Comparison of ENCODE assay signal across 2 cellular contexts in the genomic region with DNA sequence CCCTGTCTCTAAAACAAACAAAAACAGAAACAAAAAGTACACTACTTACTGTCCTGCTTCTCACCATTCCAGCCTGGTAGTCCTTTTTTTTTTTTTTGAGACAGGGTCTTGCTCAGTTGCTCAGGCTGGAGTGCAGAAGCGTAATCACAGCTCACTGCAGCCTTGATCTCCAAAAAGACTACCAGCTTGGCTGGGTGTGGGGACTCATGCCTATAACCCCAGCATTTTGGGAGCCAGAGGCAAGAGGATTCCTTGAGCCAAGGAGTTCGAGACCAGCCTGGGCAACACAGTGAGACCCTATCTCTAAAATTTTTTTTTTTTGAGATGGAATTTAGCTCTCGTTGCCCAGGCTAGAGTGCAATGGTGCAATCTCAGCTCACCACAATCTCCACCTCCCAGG.
TF ChIP-seq lines count a peak whose summit lies in the region.

No MANE protein-coding gene starts in this region.

TF ChIP-seq in WTC11, 78 proteins besides CTCF, POLR2A, EP300 and RAD21:
- TF ChIP-seq ZNF121 (CRISPR knock-in tag; IDR thresholded peaks at IDR 0.05) (peak; percentile 88), NFYB (CRISPR knock-in tag; conservative IDR thresholded peaks at IDR 0.05; ENCODE audit: low read depth) (no peak), ETV6 (CRISPR knock-in tag; IDR thresholded peaks at IDR 0.05) (no peak), MYBL2 (CRISPR knock-in tag; IDR thresholded peaks at IDR 0.05) (no peak), ZNF671 (CRISPR knock-in tag; IDR thresholded peaks at IDR 0.05) (no peak)

TF ChIP-seq in HepG2, 621 proteins besides CTCF, POLR2A, EP300 and RAD21:
- TF ChIP-seq HIVEP1 (CRISPR knock-in tag; IDR thresholded peaks at IDR 0.05) (no peak), TSC22D2 (CRISPR knock-in tag; IDR thresholded peaks at IDR 0.05; ENCODE audit: borderline replicate concordance) (no peak), NR2F1 (CRISPR knock-in tag; IDR thresholded peaks at IDR 0.05) (no peak), ARNT (IDR thresholded peaks at IDR 0.05) (no peak), HDAC6 (IDR thresholded peaks at IDR 0.05; ENCODE audit: low read depth, low read length) (no peak), ZNF121 (CRISPR knock-in tag; IDR thresholded peaks at IDR 0.05) (peak; percentile 63; the same call in 1 of the 2 replicates), KDM1A (CRISPR knock-in tag; IDR thresholded peaks at IDR 0.05) (0 out of 2 replicates have a peak, but pooled peaks have one; percentile 10), ZNF614 (CRISPR knock-in tag; IDR thresholded peaks at IDR 0.05; ENCODE audit: borderline replicate concordance) (no peak), ZNF337 (CRISPR knock-in tag; IDR thresholded peaks at IDR 0.05; ENCODE audit: borderline replicate concordance, low read depth) (no peak), ZNF773 (CRISPR knock-in tag; IDR thresholded peaks at IDR 0.05; ENCODE audit: borderline replicate concordance) (0 out of 2 replicates have a peak, but pooled peaks have one; percentile 7), RBFOX2 (IDR thresholded peaks at IDR 0.05; ENCODE audit: low read depth, low read length) (0 out of 2 replicates have a peak, but pooled peaks have one; percentile 39), FOXC1 (CRISPR knock-in tag; IDR thresholded peaks at IDR 0.05; ENCODE audit: borderline replicate concordance) (no peak), ZC3H13 (CRISPR knock-in tag; IDR thresholded peaks at IDR 0.05) (0 out of 2 replicates have a peak, but pooled peaks have one; percentile 7), SALL2 (CRISPR knock-in tag; IDR thresholded peaks at IDR 0.05) (no peak), MYC (CRISPR knock-in tag; IDR thresholded peaks at IDR 0.05; ENCODE audit: borderline replicate concordance) (no peak)
- TF ChIP-seq, protein P1, sequence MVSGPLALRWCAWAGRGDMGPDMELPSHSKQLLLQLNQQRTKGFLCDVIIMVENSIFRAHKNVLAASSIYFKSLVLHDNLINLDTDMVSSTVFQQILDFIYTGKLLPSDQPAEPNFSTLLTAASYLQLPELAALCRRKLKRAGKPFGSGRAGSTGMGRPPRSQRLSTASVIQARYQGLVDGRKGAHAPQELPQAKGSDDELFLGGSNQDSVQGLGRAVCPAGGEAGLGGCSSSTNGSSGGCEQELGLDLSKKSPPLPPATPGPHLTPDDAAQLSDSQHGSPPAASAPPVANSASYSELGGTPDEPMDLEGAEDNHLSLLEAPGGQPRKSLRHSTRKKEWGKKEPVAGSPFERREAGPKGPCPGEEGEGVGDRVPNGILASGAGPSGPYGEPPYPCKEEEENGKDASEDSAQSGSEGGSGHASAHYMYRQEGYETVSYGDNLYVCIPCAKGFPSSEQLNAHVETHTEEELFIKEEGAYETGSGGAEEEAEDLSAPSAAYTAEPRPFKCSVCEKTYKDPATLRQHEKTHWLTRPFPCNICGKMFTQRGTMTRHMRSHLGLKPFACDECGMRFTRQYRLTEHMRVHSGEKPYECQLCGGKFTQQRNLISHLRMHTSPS (CRISPR knock-in tag; IDR thresholded peaks at IDR 0.05; ENCODE audit: low read depth) = no peak
- TF ChIP-seq, protein P2, sequence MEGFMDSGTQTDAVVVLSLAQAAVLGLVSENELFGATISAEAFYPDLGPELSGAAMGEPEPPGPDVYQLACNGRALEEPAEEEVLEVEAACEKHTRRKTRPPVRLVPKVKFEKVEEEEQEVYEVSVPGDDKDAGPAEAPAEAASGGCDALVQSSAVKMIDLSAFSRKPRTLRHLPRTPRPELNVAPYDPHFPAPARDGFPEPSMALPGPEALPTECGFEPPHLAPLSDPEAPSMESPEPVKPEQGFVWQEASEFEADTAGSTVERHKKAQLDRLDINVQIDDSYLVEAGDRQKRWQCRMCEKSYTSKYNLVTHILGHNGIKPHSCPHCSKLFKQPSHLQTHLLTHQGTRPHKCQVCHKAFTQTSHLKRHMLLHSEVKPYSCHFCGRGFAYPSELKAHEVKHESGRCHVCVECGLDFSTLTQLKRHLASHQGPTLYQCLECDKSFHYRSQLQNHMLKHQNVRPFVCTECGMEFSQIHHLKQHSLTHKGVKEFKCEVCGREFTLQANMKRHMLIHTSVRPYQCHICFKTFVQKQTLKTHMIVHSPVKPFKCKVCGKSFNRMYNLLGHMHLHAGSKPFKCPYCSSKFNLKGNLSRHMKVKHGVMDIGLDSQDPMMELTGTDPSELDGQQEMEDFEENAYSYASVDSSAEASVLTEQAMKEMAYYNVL (CRISPR knock-in tag; IDR thresholded peaks at IDR 0.05; ENCODE audit: borderline replicate concordance) = no peak
- TF ChIP-seq, protein P3, sequence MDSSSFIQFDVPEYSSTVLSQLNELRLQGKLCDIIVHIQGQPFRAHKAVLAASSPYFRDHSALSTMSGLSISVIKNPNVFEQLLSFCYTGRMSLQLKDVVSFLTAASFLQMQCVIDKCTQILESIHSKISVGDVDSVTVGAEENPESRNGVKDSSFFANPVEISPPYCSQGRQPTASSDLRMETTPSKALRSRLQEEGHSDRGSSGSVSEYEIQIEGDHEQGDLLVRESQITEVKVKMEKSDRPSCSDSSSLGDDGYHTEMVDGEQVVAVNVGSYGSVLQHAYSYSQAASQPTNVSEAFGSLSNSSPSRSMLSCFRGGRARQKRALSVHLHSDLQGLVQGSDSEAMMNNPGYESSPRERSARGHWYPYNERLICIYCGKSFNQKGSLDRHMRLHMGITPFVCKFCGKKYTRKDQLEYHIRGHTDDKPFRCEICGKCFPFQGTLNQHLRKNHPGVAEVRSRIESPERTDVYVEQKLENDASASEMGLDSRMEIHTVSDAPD (CRISPR knock-in tag; IDR thresholded peaks at IDR 0.05) = no peak
